Comparison of ENCODE assay signal across 7 cellular contexts in the genomic region with DNA sequence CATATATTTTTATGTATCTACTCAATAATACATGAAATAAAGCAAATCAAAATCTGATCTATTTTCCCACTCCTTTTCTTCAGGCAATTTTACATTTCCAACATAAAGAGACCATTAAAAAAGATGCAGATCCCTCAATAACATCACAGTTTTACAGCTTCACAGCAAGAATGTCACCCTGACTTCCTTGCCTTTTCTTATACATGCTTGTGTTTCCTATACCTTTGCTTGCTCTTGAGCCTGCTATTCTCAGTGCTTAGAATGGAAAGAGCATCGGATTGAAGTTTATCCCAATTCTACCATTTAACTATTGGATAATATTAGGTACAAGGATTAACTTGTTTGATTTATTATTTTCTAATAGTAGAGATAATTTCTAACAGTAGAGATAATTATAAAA.
"Had no signal": no experiment of that assay in that cellular context is flagged by ENCODE, and none has a peak within 500 bp of the region (broad histone marks: within the 10 kb centered on the region; RNA-seq: fewer than 3 reads in every experiment).

No MANE protein-coding gene starts in this region.

- H3K4me3 ChIP-seq: K562 had no signal

- DNase-seq: GOT3, H7, HCEC 1CT, IMR-90, KG1 had no signal

- ATAC-seq: K562 had no signal

- H3K27ac ChIP-seq: HL-60 had no signal
